19 cellular contexts compared by ENCODE assay signal in the genomic region with DNA sequence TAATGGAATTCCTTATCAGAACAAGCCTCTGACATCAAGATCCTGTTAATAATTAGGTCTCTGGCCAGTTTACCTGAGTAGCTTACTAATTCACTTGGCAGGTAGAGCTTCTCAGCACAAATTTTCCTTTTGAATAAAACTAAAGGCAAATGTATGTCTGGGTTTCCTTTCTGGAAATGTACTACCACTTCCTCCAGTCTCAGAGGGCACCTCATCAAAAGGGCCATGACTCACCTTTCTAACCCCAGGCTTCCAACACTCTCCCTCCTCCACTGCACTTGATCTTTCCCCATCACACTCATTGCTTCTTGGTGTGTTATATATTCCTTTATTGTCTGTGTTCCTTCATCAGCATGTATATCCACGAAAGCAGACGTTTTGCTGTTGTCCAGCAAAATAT.
A peak's percentile ranks its signal among the peaks of the same experiment; 100 is the strongest.
DNase-seq lines count a peak whose midpoint lies in the region; ATAC-seq lines count a peak whose summit lies in the region.
"Had no signal": no experiment of that assay in that cellular context is flagged by ENCODE, and none has a peak within 500 bp of the region (broad histone marks: within the 10 kb centered on the region; RNA-seq: fewer than 3 reads in every experiment).

No MANE protein-coding gene starts in this region.

- H3K9ac ChIP-seq in mucosa of rectum (ENCODE audit: low read depth in 1 of 2, low read length in 2 of 2), result no peak overlapping the region

- CTCF ChIA-PET in activated CD4-positive, alpha-beta T cell treated with anti-CD3 and anti-CD28 coated beads for 36 hours (lab: Charles Lee), result no interaction called here

- ATAC-seq in activated CD4-positive, alpha-beta T cell treated with anti-CD3 and anti-CD28 coated beads for 36 hours, result peak; percentile 49
- ATAC-seq in activated naive CD8-positive, alpha-beta T cell treated with anti-CD3 and anti-CD28 coated beads, Interleukin-2, amount 50 U/mL, for 24 hours, result peak; percentile 81
- ATAC-seq in GM19351 (IDR thresholded peaks at IDR 0.05; ENCODE audit: unreplicated experiment), result no peak
- ATAC-seq: heart right ventricle had no signal

- H3K36me3 Mint-ChIP-seq in activated CD4-positive, alpha-beta T cell treated with anti-CD3 and anti-CD28 coated beads for 36 hours (ENCODE audit: low read depth), result no peaks in the 10 kb centered on the region
- H3K36me3 Mint-ChIP-seq in activated naive CD8-positive, alpha-beta T cell treated with anti-CD3 and anti-CD28 coated beads, Interleukin-2, amount 50 U/mL, for 24 hours (ENCODE audit: low read depth), result no peaks in the 10 kb centered on the region
- H3K36me3 Mint-ChIP-seq: type B pancreatic cell had no signal

- H3K4me3 Mint-ChIP-seq in activated CD4-positive, alpha-beta T cell treated with anti-CD3 and anti-CD28 coated beads for 36 hours, result no peak overlapping the region
- no peak overlapping the region for H3K4me3 Mint-ChIP-seq in activated naive CD8-positive, alpha-beta T cell treated with anti-CD3 and anti-CD28 coated beads, Interleukin-2, amount 50 U/mL, for 24 hours
- H3K4me3 Mint-ChIP-seq: activated CD4-positive, alpha-beta T cell treated with anti-CD3 and anti-CD28 coated beads, Interleukin-2, amount 10 ng/mL, durations not matched to agents 24 days and 14 days; activated T-helper 1 cell treated with anti-CD3 and anti-CD28 coated beads, Interleukin-12 subunit alpha, Interleukin-12 subunit beta, Interleukin-2, Interleukin-4 antibody, amounts not matched to agents 30 ng/mL and 10 ng/mL and 1 ng/mL, durations not matched to agents 14 hours and 24 hours and 36 hours; CD4-positive, alpha-beta T cell; type B pancreatic cell had no signal

- H3K4me3 ChIP-seq in mucosa of rectum (ENCODE audit: low read length in 2 of 2), result no peak overlapping the region
- H3K4me3 ChIP-seq: ascending aorta, esophagus muscularis mucosa, HAP-1, heart right ventricle had no signal

- no peaks in the 10 kb centered on the region for H3K27me3 Mint-ChIP-seq in activated CD4-positive, alpha-beta T cell treated with anti-CD3 and anti-CD28 coated beads for 36 hours
- no peaks in the 10 kb centered on the region for H3K27me3 Mint-ChIP-seq in activated naive CD8-positive, alpha-beta T cell treated with anti-CD3 and anti-CD28 coated beads, Interleukin-2, amount 50 U/mL, for 24 hours
- H3K27me3 Mint-ChIP-seq: activated CD4-positive, alpha-beta T cell treated with anti-CD3 and anti-CD28 coated beads, Interleukin-2, amount 10 ng/mL, durations not matched to agents 24 days and 14 days; CD4-positive, alpha-beta T cell; type B pancreatic cell had no signal

- peaks cover 0 to 3% of the 10 kb centered on the region in 2 donors for H3K36me3 ChIP-seq in mucosa of rectum (ENCODE audit: control insufficient read depth in 2 of 2, insufficient read depth in 2 of 2, low read length in 2 of 2)
- H3K36me3 ChIP-seq: ascending aorta, esophagus muscularis mucosa, HAP-1, heart right ventricle had no signal

- POLR2A ChIA-PET in activated CD4-positive, alpha-beta T cell treated with anti-CD3 and anti-CD28 coated beads for 36 hours (lab: Charles Lee), result no interaction called here

- no peaks in the 10 kb centered on the region for H3K27me3 ChIP-seq in mucosa of rectum (ENCODE audit: control insufficient read depth in 2 of 2, insufficient read depth in 2 of 2, low read length in 2 of 2)
- H3K27me3 ChIP-seq: ascending aorta, esophagus muscularis mucosa, heart right ventricle had no signal

- H3K4me1 Mint-ChIP-seq in activated CD4-positive, alpha-beta T cell treated with anti-CD3 and anti-CD28 coated beads for 36 hours, result peaks cover 16% of the 10 kb centered on the region
- peaks cover 30% of the 10 kb centered on the region for H3K4me1 Mint-ChIP-seq in activated naive CD8-positive, alpha-beta T cell treated with anti-CD3 and anti-CD28 coated beads, Interleukin-2, amount 50 U/mL, for 24 hours

- H3K27ac Mint-ChIP-seq in activated CD4-positive, alpha-beta T cell treated with anti-CD3 and anti-CD28 coated beads for 36 hours, result no peak overlapping the region
- no peak overlapping the region for H3K27ac Mint-ChIP-seq in activated naive CD8-positive, alpha-beta T cell treated with anti-CD3 and anti-CD28 coated beads, Interleukin-2, amount 50 U/mL, for 24 hours
- H3K27ac Mint-ChIP-seq: activated CD4-positive, alpha-beta T cell treated with anti-CD3 and anti-CD28 coated beads, Interleukin-2, amount 10 ng/mL, durations not matched to agents 24 days and 14 days; activated T-helper 1 cell treated with anti-CD3 and anti-CD28 coated beads, Interleukin-12 subunit alpha, Interleukin-12 subunit beta, Interleukin-2, Interleukin-4 antibody, amounts not matched to agents 30 ng/mL and 10 ng/mL and 1 ng/mL, durations not matched to agents 14 hours and 24 hours and 36 hours; CD4-positive, alpha-beta T cell; type B pancreatic cell had no signal

- DNase-seq in activated CD4-positive, alpha-beta T cell treated with anti-CD3 and anti-CD28 coated beads for 36 hours, result peak; percentile 11
- DNase-seq in activated CD4-positive, alpha-beta T cell treated with anti-CD3 and anti-CD28 coated beads for 1 hour, result no peak
- peak; percentile 64 for DNase-seq in LoVo (ENCODE audit: low spot score)
- DNase-seq in activated naive CD8-positive, alpha-beta T cell treated with anti-CD3 and anti-CD28 coated beads, Interleukin-2, amount 50 U/mL, for 24 hours, result no peak
- DNase-seq in NCI-H1092 (lab: John Stamatoyannopoulos, UW), result no peak
- DNase-seq in central memory CD4-positive, alpha-beta T cell, result no peak
- DNase-seq: activated CD4-positive, alpha-beta T cell treated with anti-CD3 and anti-CD28 coated beads, Interleukin-2, amount 10 ng/mL, durations not matched to agents 24 days and 14 days; CD4-positive, alpha-beta T cell; heart right ventricle; IMR-90; NCI-H1105 treated with DMSO at 0.1 percent for 48 hours; SHP77 treated with DMSO at 0.1 percent for 48 hours had no signal

- no peaks in the 10 kb centered on the region for H3K9me3 Mint-ChIP-seq in activated CD4-positive, alpha-beta T cell treated with anti-CD3 and anti-CD28 coated beads for 36 hours (ENCODE audit: low read depth)
- H3K9me3 Mint-ChIP-seq in activated naive CD8-positive, alpha-beta T cell treated with anti-CD3 and anti-CD28 coated beads, Interleukin-2, amount 50 U/mL, for 24 hours, result no peaks in the 10 kb centered on the region
- H3K9me3 Mint-ChIP-seq: activated CD4-positive, alpha-beta T cell treated with anti-CD3 and anti-CD28 coated beads, Interleukin-2, amount 10 ng/mL, durations not matched to agents 24 days and 14 days; activated T-helper 1 cell treated with anti-CD3 and anti-CD28 coated beads, Interleukin-12 subunit alpha, Interleukin-12 subunit beta, Interleukin-2, Interleukin-4 antibody, amounts not matched to agents 30 ng/mL and 10 ng/mL and 1 ng/mL, durations not matched to agents 14 hours and 24 hours and 36 hours; CD4-positive, alpha-beta T cell; type B pancreatic cell had no signal

- H3K9me3 ChIP-seq in mucosa of rectum (ENCODE audit: control insufficient read depth in 2 of 2, low read length in 2 of 2), result no peaks in the 10 kb centered on the region
- H3K9me3 ChIP-seq: ascending aorta, esophagus muscularis mucosa, HAP-1, heart right ventricle had no signal

- H3K4me1 ChIP-seq in mucosa of rectum (ENCODE audit: control insufficient read depth in 2 of 2, insufficient read depth in 2 of 2, low read length in 2 of 2), result peaks cover 17 to 38% of the 10 kb centered on the region in 2 donors

- H3K27ac ChIP-seq in mucosa of rectum (ENCODE audit: low read depth in 2 of 2, low read length in 2 of 2), result peak overlapping the region; percentile 49 to 72
- H3K27ac ChIP-seq: ascending aorta, esophagus muscularis mucosa, heart right ventricle had no signal

- intact Hi-C loops in activated CD4-positive, alpha-beta T cell treated with anti-CD3 and anti-CD28 coated beads for 36 hours (cut with DNase I, micrococcal nuclease), result no loop called here

Comparison
In these comparisons a context has a peak if more than half of its experiments do, and no peak if none do; other contexts are left out.
1. DNase-seq: peak in activated CD4-positive, alpha-beta T cell treated with anti-CD3 and anti-CD28 coated beads for 36 hours (single experiment) and LoVo (single experiment); none in activated CD4-positive, alpha-beta T cell treated with anti-CD3 and anti-CD28 coated beads for 1 hour (single experiment), activated naive CD8-positive, alpha-beta T cell treated with anti-CD3 and anti-CD28 coated beads, Interleukin-2, amount 50 U/mL, for 24 hours (single experiment), NCI-H1092 (single experiment) and central memory CD4-positive, alpha-beta T cell (single experiment).